16 cellular contexts compared by ENCODE assay signal in genomic region chr2:135182190-135182589, GRCh38.
"Had no signal": no experiment of that assay in that cellular context is flagged by ENCODE, and none has a peak within 500 bp of the region (broad histone marks: within the 10 kb centered on the region; RNA-seq: fewer than 3 reads in every experiment).

No MANE protein-coding gene starts in this region.

- ATAC-seq: activated CD4-positive, CD25-positive, alpha-beta regulatory T cell treated with anti-CD3 and anti-CD28 coated beads, Interleukin-2, amount 50 U/mL, for 24 hours; left colon; lower lobe of right lung; pancreas had no signal

- FAIRE-seq: islet of Langerhans, pancreas had no signal

- H3K27ac ChIP-seq: coronary artery, epithelial cell of prostate, lower lobe of right lung, pancreas had no signal

- DNase-seq: activated T-cell treated with anti-CD3 and anti-CD28 coated beads for 4 hours; central memory CD4-positive, alpha-beta T cell; effector memory CD4-positive, alpha-beta T cell; foreskin melanocyte; head of caudate nucleus; left colon; lower lobe of right lung; midbrain; pancreas; stimulated activated CD4-positive, alpha-beta T cell treated with anti-CD3 and anti-CD28 coated beads, Interleukin-15, amount 100 ng/mL, for 24 hours; stimulated activated CD4-positive, alpha-beta T cell treated with anti-CD3 and anti-CD28 coated beads, Interleukin-4, amount 100 ng/mL, for 1 hour; stimulated activated naive CD4-positive, alpha-beta T cell had no signal

- H3K4me1 ChIP-seq: lower lobe of right lung, pancreas had no signal

- H3K36me3 ChIP-seq: lower lobe of right lung, pancreas had no signal

- H3K27me3 ChIP-seq: pancreas had no signal

- H3K4me3 ChIP-seq: coronary artery, lower lobe of right lung, pancreas had no signal

- H3K9me3 ChIP-seq: lower lobe of right lung, pancreas had no signal
